14 cellular contexts compared by ENCODE assay signal in genomic region chr2:7766302-7766701, GRCh38.
A peak's percentile ranks its signal among the peaks of the same experiment; 100 is the strongest.
DNase-seq lines count a peak whose midpoint lies in the region; ATAC-seq and TF ChIP-seq lines count a peak whose summit lies in the region.
"Had no signal": no experiment of that assay in that cellular context is flagged by ENCODE, and none has a peak within 500 bp of the region (broad histone marks: within the 10 kb centered on the region; RNA-seq: fewer than 3 reads in every experiment).

No MANE protein-coding gene starts in this region.

- H3K4me1 ChIP-seq in Karpas-422 (ENCODE audit: low read length) (peaks cover 7% of the 10 kb centered on the region), sigmoid colon (peaks cover 0 to 39% (median 22%) of the 10 kb centered on the region in 4 donors)

- H3K9me3 Mint-ChIP-seq in activated CD4-positive, alpha-beta T cell treated with anti-CD3 and anti-CD28 coated beads, Interleukin-2, amount 10 ng/mL, durations not matched to agents 24 days and 14 days, result peaks cover 22% of the 10 kb centered on the region
- H3K9me3 Mint-ChIP-seq in activated CD4-positive, alpha-beta T cell treated with anti-CD3 and anti-CD28 coated beads, Interleukin-2, amount 10 ng/mL, durations not matched to agents 7 days and 5 days, result peaks cover 26% of the 10 kb centered on the region
- peaks cover 47% of the 10 kb centered on the region for H3K9me3 Mint-ChIP-seq in activated T-helper 2 cell treated with anti-CD3 and anti-CD28 coated beads, Interferon-gamma antibody, Interleukin-2, Interleukin-4, amounts not matched to agents 10 μg/mL and 5 μg/mL and 100 μg/mL, durations not matched to agents 14 hours and 24 hours and 36 hours

- TF ChIP-seq POLR2A in sigmoid colon (IDR thresholded peaks at IDR 0.05), result no peak

- no peaks in the 10 kb centered on the region for H3K79me2 ChIP-seq in Karpas-422 (ENCODE audit: low read length)

- no peak for DNase-seq in activated CD4-positive, alpha-beta T cell treated with anti-CD3 and anti-CD28 coated beads, Interleukin-2, amount 10 ng/mL, durations not matched to agents 24 days and 14 days
- DNase-seq in activated CD4-positive, alpha-beta T cell treated with anti-CD3 and anti-CD28 coated beads, Interleukin-2, amount 10 ng/mL, durations not matched to agents 7 days and 5 days, result no peak
- DNase-seq in Karpas-422 (no peak), sigmoid colon (no peak), NOMO-1 treated with dmso at 0.1 percent for 144 hours (lab: John Stamatoyannopoulos, UW; ENCODE audit: unreplicated experiment) (no peak)
- no peak for DNase-seq in activated T-helper 2 cell treated with anti-CD3 and anti-CD28 coated beads, Interferon-gamma antibody, Interleukin-2, Interleukin-4, amounts not matched to agents 10 μg/mL and 5 μg/mL and 100 μg/mL, durations not matched to agents 14 hours and 24 hours and 36 hours (ENCODE audit: low spot score)
- DNase-seq: GF-D8, NCI-H187, NCI-H446, NCI-H748 treated with DMSO at 0.1 percent for 48 hours had no signal

- CTCF ChIA-PET in activated CD4-positive, alpha-beta T cell treated with anti-CD3 and anti-CD28 coated beads, Interleukin-2, amount 10 ng/mL, durations not matched to agents 7 days and 5 days (lab: Charles Lee), result interaction anchor here (1.0 to 2.1 kb wide), 3 partner anchors 9 to 22 kb away, joined by 3 to 8 read pairs (median 3); no protein-coding TSS in a partner anchor

- intact Hi-C loops in activated CD4-positive, alpha-beta T cell treated with anti-CD3 and anti-CD28 coated beads, Interleukin-2, amount 10 ng/mL, durations not matched to agents 24 days and 14 days (cut with micrococcal nuclease), result no loop called here
- intact Hi-C loops in activated T-helper 2 cell treated with anti-CD3 and anti-CD28 coated beads, Interferon-gamma antibody, Interleukin-2, Interleukin-4, amounts not matched to agents 10 μg/mL and 5 μg/mL and 100 μg/mL, durations not matched to agents 14 hours and 24 hours and 36 hours (cut with micrococcal nuclease), result loop anchor here (1.0 kb wide), 1 partner anchor 8 kb away; no protein-coding TSS in a partner anchor
- intact Hi-C loops in sigmoid colon (cut with DNase I), result loop anchor here (2.0 to 5.0 kb wide), 3 partner anchors 236 to 396 kb away; no protein-coding TSS in a partner anchor

- peak overlapping the region; percentile 65 for H3K27ac Mint-ChIP-seq in activated CD4-positive, alpha-beta T cell treated with anti-CD3 and anti-CD28 coated beads, Interleukin-2, amount 10 ng/mL, durations not matched to agents 24 days and 14 days
- H3K27ac Mint-ChIP-seq in activated CD4-positive, alpha-beta T cell treated with anti-CD3 and anti-CD28 coated beads, Interleukin-2, amount 10 ng/mL, durations not matched to agents 7 days and 5 days, result no peak overlapping the region
- peak overlapping the region; percentile 72 for H3K27ac Mint-ChIP-seq in activated T-helper 2 cell treated with anti-CD3 and anti-CD28 coated beads, Interferon-gamma antibody, Interleukin-2, Interleukin-4, amounts not matched to agents 10 μg/mL and 5 μg/mL and 100 μg/mL, durations not matched to agents 14 hours and 24 hours and 36 hours

- TF ChIP-seq EP300 in sigmoid colon (IDR thresholded peaks at IDR 0.05), result no peak

- no peaks in the 10 kb centered on the region for H4K20me1 ChIP-seq in Karpas-422 (ENCODE audit: insufficient read depth, low read depth, low read length)

- ATAC-seq in GM21786 (IDR thresholded peaks at IDR 0.05; ENCODE audit: unreplicated experiment) (no peak), GM18861 (IDR thresholded peaks at IDR 0.05; ENCODE audit: unreplicated experiment) (no peak)

- no peak overlapping the region for H3K4me3 ChIP-seq in Karpas-422 (ENCODE audit: low read length)
- H3K4me3 ChIP-seq in sigmoid colon, result no peak overlapping the region

- no peak overlapping the region for H3K4me3 Mint-ChIP-seq in activated CD4-positive, alpha-beta T cell treated with anti-CD3 and anti-CD28 coated beads, Interleukin-2, amount 10 ng/mL, durations not matched to agents 24 days and 14 days
- no peak overlapping the region for H3K4me3 Mint-ChIP-seq in activated CD4-positive, alpha-beta T cell treated with anti-CD3 and anti-CD28 coated beads, Interleukin-2, amount 10 ng/mL, durations not matched to agents 7 days and 5 days
- no peak overlapping the region for H3K4me3 Mint-ChIP-seq in activated T-helper 2 cell treated with anti-CD3 and anti-CD28 coated beads, Interferon-gamma antibody, Interleukin-2, Interleukin-4, amounts not matched to agents 10 μg/mL and 5 μg/mL and 100 μg/mL, durations not matched to agents 14 hours and 24 hours and 36 hours (ENCODE audit: low read depth)
- H3K4me3 Mint-ChIP-seq: CD14-positive monocyte had no signal

- peaks cover 31% of the 10 kb centered on the region for H3K36me3 Mint-ChIP-seq in activated CD4-positive, alpha-beta T cell treated with anti-CD3 and anti-CD28 coated beads, Interleukin-2, amount 10 ng/mL, durations not matched to agents 24 days and 14 days (ENCODE audit: low read depth)
- peaks cover 8% of the 10 kb centered on the region for H3K36me3 Mint-ChIP-seq in activated CD4-positive, alpha-beta T cell treated with anti-CD3 and anti-CD28 coated beads, Interleukin-2, amount 10 ng/mL, durations not matched to agents 7 days and 5 days (ENCODE audit: low read depth)
- peaks cover 52% of the 10 kb centered on the region for H3K36me3 Mint-ChIP-seq in activated T-helper 2 cell treated with anti-CD3 and anti-CD28 coated beads, Interferon-gamma antibody, Interleukin-2, Interleukin-4, amounts not matched to agents 10 μg/mL and 5 μg/mL and 100 μg/mL, durations not matched to agents 14 hours and 24 hours and 36 hours (ENCODE audit: low read depth)

- peak overlapping the region; percentile 57; the same call in 1 of the 2 replicates for H2AFZ ChIP-seq in Karpas-422 (ENCODE audit: low read length)

- POLR2A ChIA-PET in activated CD4-positive, alpha-beta T cell treated with anti-CD3 and anti-CD28 coated beads, Interleukin-2, amount 10 ng/mL, durations not matched to agents 7 days and 5 days (lab: Charles Lee), result interaction anchor here (0.6 kb wide), 1 partner anchor 308 kb away, joined by 3 read pairs; no protein-coding TSS in a partner anchor

- no peak overlapping the region for H3K4me2 ChIP-seq in Karpas-422 (ENCODE audit: low read depth, low read length, poor library complexity, severe bottlenecking)

- H3K9me3 ChIP-seq in Karpas-422 (ENCODE audit: low read length) (peaks cover 10% of the 10 kb centered on the region), sigmoid colon (peaks cover 0 to 14% (median 2%) of the 10 kb centered on the region in 4 donors)

- no peak for TF ChIP-seq CTCF in sigmoid colon (IDR thresholded peaks at IDR 0.05)

- H3K27me3 Mint-ChIP-seq in activated CD4-positive, alpha-beta T cell treated with anti-CD3 and anti-CD28 coated beads, Interleukin-2, amount 10 ng/mL, durations not matched to agents 24 days and 14 days, result no peaks in the 10 kb centered on the region
- H3K27me3 Mint-ChIP-seq in activated CD4-positive, alpha-beta T cell treated with anti-CD3 and anti-CD28 coated beads, Interleukin-2, amount 10 ng/mL, durations not matched to agents 7 days and 5 days, result no peaks in the 10 kb centered on the region
- H3K27me3 Mint-ChIP-seq in activated T-helper 2 cell treated with anti-CD3 and anti-CD28 coated beads, Interferon-gamma antibody, Interleukin-2, Interleukin-4, amounts not matched to agents 10 μg/mL and 5 μg/mL and 100 μg/mL, durations not matched to agents 14 hours and 24 hours and 36 hours (ENCODE audit: low read depth), result no peaks in the 10 kb centered on the region

- H3K36me3 ChIP-seq in Karpas-422 (ENCODE audit: insufficient read depth, low read length), result no peaks in the 10 kb centered on the region
- no peaks in the 10 kb centered on the region for H3K36me3 ChIP-seq in sigmoid colon

- no peak overlapping the region for H3K27ac ChIP-seq in Karpas-422 (ENCODE audit: low read length)
- H3K27ac ChIP-seq in sigmoid colon, result peak overlapping the region in 3 of 4 donors; percentile 80 to 89 (median 84)
- H3K27ac ChIP-seq: RWPE1 had no signal

- no peak overlapping the region for H3K9ac ChIP-seq in Karpas-422 (ENCODE audit: low read length)

- H3K27me3 ChIP-seq in Karpas-422 (ENCODE audit: low read length) (no peaks in the 10 kb centered on the region; the same call in 1 of the 2 replicates), sigmoid colon (no peaks in the 10 kb centered on the region)

- 87% methylated on average over 8 of the region's 8 CpGs for WGBS in sigmoid colon, 2 donors

- H3K4me1 Mint-ChIP-seq in activated CD4-positive, alpha-beta T cell treated with anti-CD3 and anti-CD28 coated beads, Interleukin-2, amount 10 ng/mL, durations not matched to agents 24 days and 14 days, result peaks cover 15% of the 10 kb centered on the region
- H3K4me1 Mint-ChIP-seq in activated CD4-positive, alpha-beta T cell treated with anti-CD3 and anti-CD28 coated beads, Interleukin-2, amount 10 ng/mL, durations not matched to agents 7 days and 5 days, result no peaks in the 10 kb centered on the region
- H3K4me1 Mint-ChIP-seq in activated T-helper 2 cell treated with anti-CD3 and anti-CD28 coated beads, Interferon-gamma antibody, Interleukin-2, Interleukin-4, amounts not matched to agents 10 μg/mL and 5 μg/mL and 100 μg/mL, durations not matched to agents 14 hours and 24 hours and 36 hours (ENCODE audit: low read depth), result peaks cover 17% of the 10 kb centered on the region

- H3K9me2 ChIP-seq in Karpas-422 (replicated peaks; ENCODE audit: insufficient read depth, low read length), result no peaks in the 10 kb centered on the region
